In the genomic region with DNA sequence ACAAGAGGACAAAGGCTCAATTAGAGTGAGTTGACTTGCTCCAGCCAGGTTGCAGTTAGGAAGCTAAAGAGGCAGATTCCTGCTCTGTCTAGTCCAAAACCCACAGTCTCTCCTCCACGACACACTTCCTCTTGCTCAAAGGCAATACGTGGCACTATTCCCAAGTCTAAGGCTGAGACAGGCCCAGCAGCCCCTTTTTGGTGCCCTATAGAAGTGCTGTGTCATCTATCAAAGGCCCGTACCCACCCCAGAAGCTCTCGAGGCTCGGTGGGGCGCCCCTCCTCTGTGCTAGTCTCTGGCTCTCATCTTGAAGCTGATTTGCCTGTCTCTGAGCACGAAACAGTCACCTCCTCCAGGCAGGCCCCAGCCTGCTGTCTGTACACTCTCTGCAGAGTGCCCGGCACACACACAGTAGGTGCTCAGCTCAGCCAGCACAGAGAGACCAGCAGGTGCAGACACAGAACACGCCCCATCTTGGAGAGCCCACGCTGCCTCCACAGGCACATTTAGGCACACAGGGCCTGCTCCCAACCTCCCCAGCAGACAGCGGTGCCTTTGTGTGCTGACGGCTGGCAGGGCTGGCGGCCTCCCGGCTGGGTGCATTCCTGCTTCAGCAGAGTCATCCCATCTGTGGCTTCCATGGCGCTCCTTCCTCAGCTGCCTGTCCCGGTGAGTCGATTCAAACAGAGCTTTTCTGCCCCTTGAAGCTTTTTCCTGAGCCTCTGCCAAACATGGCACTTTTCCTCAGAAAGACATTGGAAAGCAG, we compare ENCODE assay signal across 9 cellular contexts. TPM values are rescaled to one million over a fixed set of nuclear protein-coding genes. Genes with fewer than 3 reads are reported as not detected.
A peak's percentile ranks its signal among the peaks of the same experiment; 100 is the strongest.
DNase-seq lines count a peak whose midpoint lies in the region; ATAC-seq, FAIRE-seq and TF ChIP-seq lines count a peak whose summit lies in the region.
"Had no signal": no experiment of that assay in that cellular context is flagged by ENCODE, and none has a peak within 500 bp of the region (broad histone marks: within the 10 kb centered on the region; RNA-seq: fewer than 3 reads in every experiment).

No MANE protein-coding gene starts in this region.

- ATAC-seq in activated T-cell treated with anti-CD3 and anti-CD28 coated beads, Interleukin-2, amount 50 U/mL, for 72 hours (replicated peaks in 1 of 2): no peak
- peak; percentile 10 to 28 (median 14) for ATAC-seq in pancreas

- H3K27ac ChIP-seq in pancreas: peak overlapping the region; percentile 63 to 92 (median 83)

- H3K36me3 ChIP-seq in pancreas: peaks cover 0 to 50% (median 11%) of the 10 kb centered on the region in 3 donors

- DNase-seq in AG20443 (ENCODE audit: low spot score) (peak; percentile 78), Kasumi-1 (lab: John Stamatoyannopoulos, UW) (peak; percentile 81 to 85), fibroblast of the aortic adventitia (ENCODE audit: low read depth) (peak; percentile 47), pancreas (peak in 4 of 6 donors; percentile 54 to 88 (median 71)), NCI-H1436 treated with DMSO at 0.1 percent for 48 hours (lab: John Stamatoyannopoulos, UW) (no peak), GM20000 (ENCODE audit: low spot score) (no peak), SW 1271 (lab: John Stamatoyannopoulos, UW) (no peak)
- no peak for DNase-seq in activated T-cell treated with anti-CD3 and anti-CD28 coated beads, Interleukin-2, amount 50 U/mL, for 72 hours

- peaks cover 67 to 82% (median 74%) of the 10 kb centered on the region in 3 donors for H3K4me1 ChIP-seq in pancreas

- H3K9me3 Mint-ChIP-seq in activated T-cell treated with anti-CD3 and anti-CD28 coated beads, Interleukin-2, amount 50 U/mL, for 72 hours: no peaks in the 10 kb centered on the region

- no peaks in the 10 kb centered on the region for H3K27me3 Mint-ChIP-seq in activated T-cell treated with anti-CD3 and anti-CD28 coated beads, Interleukin-2, amount 50 U/mL, for 72 hours (ENCODE audit: low read depth)

- H3K4me3 ChIP-seq in fibroblast of the aortic adventitia (ENCODE audit: low read depth, low read length): no peak overlapping the region
- no peak overlapping the region for H3K4me3 ChIP-seq in pancreas

- 52 to 53% methylated on average over 17 of the region's 17 CpGs for WGBS in pancreas, 2 donors

- H3K36me3 Mint-ChIP-seq in activated T-cell treated with anti-CD3 and anti-CD28 coated beads, Interleukin-2, amount 50 U/mL, for 72 hours (ENCODE audit: insufficient read depth in 2 of 2): peaks cover 11 to 42% of the 10 kb centered on the region in 2 donors

- intact Hi-C loops in pancreas (cut with DNase I): loop anchor here in 2 of 3 donors (10.0 kb wide), 1 partner anchor 50 kb away; a partner anchor contains a TSS

- TF ChIP-seq CTCF in fibroblast of the aortic adventitia (IDR thresholded peaks at IDR 0.05; ENCODE audit: insufficient read depth, low read length) (no peak), pancreas (IDR thresholded peaks at IDR 0.05) (no peak), GM20000 (IDR thresholded peaks at IDR 0.05; ENCODE audit: extremely low read depth, missing control alignments) (no peak)

- peak overlapping the region; percentile 91 to 93 for H3K4me3 Mint-ChIP-seq in activated T-cell treated with anti-CD3 and anti-CD28 coated beads, Interleukin-2, amount 50 U/mL, for 72 hours

- H3K4me1 Mint-ChIP-seq in activated T-cell treated with anti-CD3 and anti-CD28 coated beads, Interleukin-2, amount 50 U/mL, for 72 hours (ENCODE audit: low read depth): peaks cover 100% of the 10 kb centered on the region

- peak overlapping the region; percentile 99 for H3K27ac Mint-ChIP-seq in activated T-cell treated with anti-CD3 and anti-CD28 coated beads, Interleukin-2, amount 50 U/mL, for 72 hours

- no peaks in the 10 kb centered on the region for H3K27me3 ChIP-seq in pancreas

- no peak for FAIRE-seq in pancreas (lab: Jason Lieb, UNC)
- FAIRE-seq: GM18507 had no signal

- no peaks in the 10 kb centered on the region for H3K9me3 ChIP-seq in pancreas

RNA-seq across cellular contexts. Expression of a gene that starts 52.7 kb away (rescaled TPM):
- 100 to 1,000 TPM; 529 to 662 TPM for total RNA-seq in activated T-cell treated with anti-CD3 and anti-CD28 coated beads, Interleukin-2, amount 50 U/mL, for 72 hours
- total RNA-seq in fibroblast of the aortic adventitia (ENCODE audit: low replicate concordance) (339 and 386 TPM in 2 replicates), pancreas (100 to 1,000 TPM; 259 to 554 (median 412) TPM)
- polyA plus RNA-seq in pancreas: 100 to 1,000 TPM in 1 of 2 donors, 10 to 100 TPM in 1; 80.9 to 152 TPM

Comparison
In these comparisons a context has a peak if more than half of its experiments do, and no peak if none do; other contexts are left out.
1. DNase-seq: peak in AG20443 (single experiment), Kasumi-1 (2 of 2), fibroblast of the aortic adventitia (single experiment) and pancreas (4 of 6); none in activated T-cell treated with anti-CD3 and anti-CD28 coated beads, Interleukin-2, amount 50 U/mL, for 72 hours (0 of 2), NCI-H1436 treated with DMSO at 0.1 percent for 48 hours (single experiment), GM20000 (single experiment) and SW 1271 (0 of 2).
2. ATAC-seq: peak in pancreas (4 of 4); none in activated T-cell treated with anti-CD3 and anti-CD28 coated beads, Interleukin-2, amount 50 U/mL, for 72 hours (0 of 2).